9 cellular contexts compared by ENCODE assay signal in the genomic region with DNA sequence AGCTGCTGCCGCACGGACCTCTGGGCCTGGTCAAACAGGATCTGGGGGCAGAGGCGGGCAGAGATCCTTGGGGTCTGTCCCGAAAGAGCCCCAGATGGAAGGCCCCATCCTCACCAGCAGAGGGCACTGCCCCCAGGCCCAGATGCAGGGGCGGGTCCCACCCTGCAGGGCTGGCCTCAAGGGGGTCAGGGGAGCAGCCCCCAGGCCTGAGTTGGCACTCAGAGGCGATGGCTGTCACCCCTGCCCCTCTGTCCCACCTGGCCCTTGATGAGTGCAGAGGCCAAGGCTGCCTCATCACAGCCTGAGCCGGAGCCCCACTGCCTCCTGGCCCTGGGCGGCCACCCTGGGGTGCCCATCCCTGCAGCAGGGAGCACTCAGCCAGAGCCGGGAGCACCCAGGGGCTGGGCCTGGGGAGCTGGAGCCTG. TPM values are rescaled to one million over a fixed set of nuclear protein-coding genes. Genes with fewer than 3 reads are reported as not detected.
DNase-seq lines count a peak whose midpoint lies in the region; ATAC-seq and TF ChIP-seq lines count a peak whose summit lies in the region.
"Had no signal": no experiment of that assay in that cellular context is flagged by ENCODE, and none has a peak within 500 bp of the region (broad histone marks: within the 10 kb centered on the region; RNA-seq: fewer than 3 reads in every experiment).

No MANE protein-coding gene starts in this region.

- no peaks in the 10 kb centered on the region; the same call in 1 of the 2 replicates for H3F3A ChIP-seq in SU-DHL-6 (ENCODE audit: insufficient read depth)

- H3K9me2 ChIP-seq in SU-DHL-6 (replicated peaks; ENCODE audit: insufficient read depth, low read length), result no peaks in the 10 kb centered on the region

- TF ChIP-seq POLR2A in suprapubic skin (IDR thresholded peaks at IDR 0.05), result no peak

- H3K27me3 ChIP-seq in SU-DHL-6 (ENCODE audit: low read length), result no peaks in the 10 kb centered on the region
- H3K27me3 ChIP-seq in suprapubic skin, result no peaks in the 10 kb centered on the region

- no peak overlapping the region for H2AFZ ChIP-seq in SU-DHL-6 (ENCODE audit: low read depth, low read length, severe bottlenecking)

- no peaks in the 10 kb centered on the region for H3K9me3 ChIP-seq in SU-DHL-6 (ENCODE audit: insufficient read depth, low read length)
- no peaks in the 10 kb centered on the region for H3K9me3 ChIP-seq in suprapubic skin

- no peak for TF ChIP-seq EP300 in suprapubic skin (IDR thresholded peaks at IDR 0.05)

- TF ChIP-seq CTCF in 22Rv1 (IDR thresholded peaks at IDR 0.05) (peak; percentile 75), GM12864 (IDR thresholded peaks at IDR 0.05; ENCODE audit: low read depth, low read length, missing control alignments) (peak; percentile 56), SU-DHL-6 (IDR thresholded peaks at IDR 0.05; ENCODE audit: insufficient read depth, low read length, poor library complexity, severe bottlenecking) (peak; percentile 54), foreskin fibroblast (IDR thresholded peaks at IDR 0.05; ENCODE audit: low read depth, low read length) (peak; percentile 42), suprapubic skin (IDR thresholded peaks at IDR 0.05) (peak in 1 of 2 donors; percentile 34)

- no peak overlapping the region for H3K4me2 ChIP-seq in SU-DHL-6 (ENCODE audit: low read depth, low read length, poor library complexity, severe bottlenecking)

- no peaks in the 10 kb centered on the region; the same call in 1 of the 2 replicates for H4K20me1 ChIP-seq in SU-DHL-6 (ENCODE audit: low read depth, low read length)

- DNase-seq in GM12864 (ENCODE audit: low read depth) (no peak), foreskin fibroblast (no peak), glomerular visceral epithelial cell (ENCODE audit: extremely low spot score) (no peak), suprapubic skin (ENCODE audit: low spot score in 2 of 2) (no peak), NCI-H748 (lab: John Stamatoyannopoulos, UW; ENCODE audit: unreplicated experiment) (no peak)
- DNase-seq: DMS153 had no signal

- no peak for ATAC-seq in HG03378 (IDR thresholded peaks at IDR 0.05; ENCODE audit: unreplicated experiment)

- H3K36me3 ChIP-seq in SU-DHL-6 (ENCODE audit: low read length) (no peaks in the 10 kb centered on the region), suprapubic skin (peaks cover 30% of the 10 kb centered on the region)

- peaks cover 56% of the 10 kb centered on the region for H3K4me1 ChIP-seq in suprapubic skin

- WGBS in suprapubic skin, result 92% methylated on average over 2 of the region's 9 CpGs

- no peak overlapping the region for H3K9ac ChIP-seq in SU-DHL-6 (ENCODE audit: low read length)

- no peak overlapping the region for H3K4me3 ChIP-seq in GM12864 (ENCODE audit: low read depth, low read length)
- no peak overlapping the region for H3K4me3 ChIP-seq in SU-DHL-6 (ENCODE audit: insufficient read depth, low read length, poor library complexity, severe bottlenecking)
- H3K4me3 ChIP-seq in foreskin fibroblast (ENCODE audit: low read depth in 1 of 2, low read length in 2 of 2), result no peak overlapping the region
- H3K4me3 ChIP-seq in suprapubic skin, result no peak overlapping the region

- H3K27ac ChIP-seq in 22Rv1 (no peak overlapping the region), SU-DHL-6 (ENCODE audit: low read depth, low read length) (no peak overlapping the region), suprapubic skin (no peak overlapping the region)

- no peaks in the 10 kb centered on the region; the same call in 1 of the 2 replicates for H3K79me2 ChIP-seq in SU-DHL-6 (ENCODE audit: insufficient read depth, low read length)

RNA-seq across cellular contexts. Expression of a gene that starts 5.7 kb away (rescaled TPM):
- total RNA-seq in suprapubic skin, result 100 to 1,000 TPM; 112 to 309 (median 148) TPM

RNA-seq across cellular contexts. Expression of a gene that starts 6.4 kb away (rescaled TPM):
- total RNA-seq in suprapubic skin, result 10 to 100 TPM; 16.9 to 56.4 (median 36.4) TPM

RNA-seq across cellular contexts. Expression of a gene that starts 21.8 kb away (rescaled TPM):
- 1 to 10 TPM; 1.5 to 4.7 (median 2.6) TPM for total RNA-seq in suprapubic skin

RNA-seq across cellular contexts. Expression of a gene that starts 22.4 kb away (rescaled TPM):
- 100 to 1,000 TPM; 105 to 242 (median 151) TPM for total RNA-seq in suprapubic skin

RNA-seq across cellular contexts. Expression of a gene that starts 22.6 kb away (rescaled TPM):
- 10 to 100 TPM; 32.5 to 60.4 (median 54.3) TPM for total RNA-seq in suprapubic skin
